20 cellular contexts compared by ENCODE assay signal in the genomic region with DNA sequence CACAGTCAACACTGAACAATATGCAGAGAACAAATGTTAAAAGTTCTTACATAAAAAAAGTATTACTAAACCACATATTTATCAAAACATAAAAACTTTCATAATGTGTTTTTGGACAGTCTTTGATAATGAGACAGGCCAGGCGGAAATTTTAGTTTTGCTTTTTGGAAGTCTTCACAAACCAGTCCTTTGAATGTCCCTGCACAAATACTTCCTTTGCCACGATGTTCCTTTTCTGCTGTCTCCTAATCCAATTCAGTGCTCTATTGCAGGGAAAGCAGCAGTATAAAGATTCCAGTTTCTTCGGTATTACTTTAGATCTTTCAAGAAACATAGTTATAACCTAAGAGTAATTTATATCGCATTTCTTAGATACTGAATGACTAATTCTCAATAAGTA.
DNase-seq lines count a peak whose midpoint lies in the region; ATAC-seq, FAIRE-seq and TF ChIP-seq lines count a peak whose summit lies in the region.
"Had no signal": no experiment of that assay in that cellular context is flagged by ENCODE, and none has a peak within 500 bp of the region (broad histone marks: within the 10 kb centered on the region; RNA-seq: fewer than 3 reads in every experiment).

No MANE protein-coding gene starts in this region.

- H3K4me3 ChIP-seq in left ventricle myocardium inferior = no peak overlapping the region
- no peak overlapping the region for H3K4me3 ChIP-seq in heart left ventricle
- H3K4me3 ChIP-seq in OCI-LY1 (ENCODE audit: low read depth, low read length, poor library complexity, severe bottlenecking) = no peak overlapping the region

- H3K9me2 ChIP-seq in OCI-LY1 (ENCODE audit: low read depth, low read length) = no peaks in the 10 kb centered on the region

- H3K27ac ChIP-seq in left ventricle myocardium inferior (replicated peaks) (peak overlapping the region; percentile 25), heart left ventricle (peak overlapping the region in 1 of 12 donors; percentile 6), OCI-LY1 (ENCODE audit: low read depth, low read length, poor library complexity, severe bottlenecking) (peak overlapping the region; percentile 28)
- H3K27ac ChIP-seq: C4-2B, HL-60 had no signal

- peaks cover 96% of the 10 kb centered on the region for H3K79me2 ChIP-seq in OCI-LY1 (ENCODE audit: insufficient read depth, low read length)

- FAIRE-seq in GM12891 (lab: Jason Lieb, UNC) = no peak
- FAIRE-seq: A204.1, HTR-8/SVneo had no signal

- intact Hi-C loops in left ventricle myocardium inferior (cut with micrococcal nuclease) = loop anchor here (10.0 kb wide), 1 partner anchor 53 kb away; no protein-coding TSS in a partner anchor
- intact Hi-C loops in heart left ventricle (cut with DNase I) = loop anchor here in 2 of 10 donors (5.0 to 10.0 kb wide), 3 partner anchors 63 to 301 kb away; no protein-coding TSS in a partner anchor

- no peaks in the 10 kb centered on the region for H3K9me3 ChIP-seq in left ventricle myocardium inferior (replicated peaks)
- no peaks in the 10 kb centered on the region for H3K9me3 ChIP-seq in heart left ventricle
- H3K9me3 ChIP-seq in OCI-LY1 (ENCODE audit: low read length) = no peaks in the 10 kb centered on the region

- DNase-seq in left ventricle myocardium inferior = no peak
- DNase-seq in heart left ventricle = no peak
- no peak for DNase-seq in mesothelial cell of epicardium (ENCODE audit: low spot score in 2 of 2, unreplicated experiment in 2 of 2)
- DNase-seq in NCI-H1092 (lab: John Stamatoyannopoulos, UW) = no peak
- no peak for DNase-seq in DMS79 (lab: John Stamatoyannopoulos, UW)
- DNase-seq in GM12891 (ENCODE audit: insufficient read length, low spot score) = no peak
- no peak for DNase-seq in activated CD4-positive, alpha-beta T cell treated with anti-CD3 and anti-CD28 coated beads, Interleukin-2, amount 50 U/mL, for 1 hour
- DNase-seq: HCEC 1CT, MV-4-11, NCI-H1417 treated with DMSO at 0.1 percent for 48 hours, NCI-H2029, NCI-H2171, NCI-H446, NCI-H69 had no signal

- TF ChIP-seq CTCF in left ventricle myocardium inferior (IDR thresholded peaks at IDR 0.05; ENCODE audit: borderline replicate concordance) (no peak), heart left ventricle (IDR thresholded peaks at IDR 0.05) (no peak), OCI-LY1 (IDR thresholded peaks at IDR 0.05; ENCODE audit: low read length) (no peak), mesothelial cell of epicardium (IDR thresholded peaks at IDR 0.05; ENCODE audit: unreplicated experiment) (no peak)

- H3K4me3 Mint-ChIP-seq in mesothelial cell of epicardium = no peak overlapping the region

- H3K4me1 Mint-ChIP-seq in mesothelial cell of epicardium = peaks cover 26% of the 10 kb centered on the region

- H3K4me1 ChIP-seq in left ventricle myocardium inferior (peaks cover 82% of the 10 kb centered on the region), heart left ventricle (peaks cover 4 to 83% (median 48%) of the 10 kb centered on the region in 12 donors), OCI-LY1 (ENCODE audit: insufficient read depth, low read length, severe bottlenecking) (peaks cover 66% of the 10 kb centered on the region)

- no peaks in the 10 kb centered on the region for H3K9me3 Mint-ChIP-seq in mesothelial cell of epicardium

- no peak for ATAC-seq in heart left ventricle
- ATAC-seq: Panc1 had no signal

- no peaks in the 10 kb centered on the region for H4K20me1 ChIP-seq in OCI-LY1 (ENCODE audit: insufficient read depth, low read length)

- H3K36me3 ChIP-seq in left ventricle myocardium inferior (no peaks in the 10 kb centered on the region), heart left ventricle (peaks cover 0 to 3% (median 0%) of the 10 kb centered on the region in 9 donors), OCI-LY1 (ENCODE audit: insufficient read depth, low read length) (peaks cover 60% of the 10 kb centered on the region)

- peaks cover 3% of the 10 kb centered on the region for H3K36me3 Mint-ChIP-seq in mesothelial cell of epicardium

- WGBS in heart left ventricle, 4 donors = 56 to 64% (median 61%) methylated on average over 4 of the region's 4 CpGs

- TF ChIP-seq POLR2A in heart left ventricle (IDR thresholded peaks at IDR 0.05) = no peak
- no peak for TF ChIP-seq POLR2A in GM12891 (IDR thresholded peaks at IDR 0.05; ENCODE audit: low read depth, low read length)

- no peaks in the 10 kb centered on the region for H3K27me3 Mint-ChIP-seq in mesothelial cell of epicardium (ENCODE audit: low read depth)

- no peaks in the 10 kb centered on the region for H3F3A ChIP-seq in OCI-LY1 (ENCODE audit: insufficient read depth, low read length)

- H2AFZ ChIP-seq in OCI-LY1 (ENCODE audit: low read length) = no peak overlapping the region

- no peak overlapping the region; the same call in 1 of the 2 replicates for H3K4me2 ChIP-seq in OCI-LY1 (ENCODE audit: low read length)

- H3K27me3 ChIP-seq in left ventricle myocardium inferior (ENCODE audit: low read depth) = no peaks in the 10 kb centered on the region
- H3K27me3 ChIP-seq in heart left ventricle = no peaks in the 10 kb centered on the region
- no peaks in the 10 kb centered on the region for H3K27me3 ChIP-seq in OCI-LY1 (ENCODE audit: insufficient read depth, low read length)

- no peak overlapping the region for H3K9ac ChIP-seq in OCI-LY1 (ENCODE audit: low read length)

- peak overlapping the region; percentile 14 for H3K27ac Mint-ChIP-seq in mesothelial cell of epicardium

TF ChIP-seq in GM12891, 5 proteins besides CTCF, POLR2A, EP300 and RAD21:
- no peak for TF ChIP-seq TAF1 (IDR thresholded peaks at IDR 0.05; ENCODE audit: low read depth, low read length)
- no peak for TF ChIP-seq POLR2AphosphoS5 (IDR thresholded peaks at IDR 0.05; ENCODE audit: low read depth, low read length)
- no peak for TF ChIP-seq SPI1 (IDR thresholded peaks at IDR 0.05; ENCODE audit: low read depth, low read length)
- TF ChIP-seq POU2F2 (IDR thresholded peaks at IDR 0.05; ENCODE audit: low read depth, low read length) = no peak
- TF ChIP-seq PAX5 (IDR thresholded peaks at IDR 0.05; ENCODE audit: insufficient read depth, low read length, severe bottlenecking) = no peak
